ENCODE assay signal across 26 cellular contexts in genomic region chr2:1923557-1923956, GRCh38.
"Had no signal": no experiment of that assay in that cellular context is flagged by ENCODE, and none has a peak within 500 bp of the region (broad histone marks: within the 10 kb centered on the region; RNA-seq: fewer than 3 reads in every experiment).

No MANE protein-coding gene starts in this region.

- H3K4me3 ChIP-seq: dorsolateral prefrontal cortex, gastrocnemius medialis, heart left ventricle, pancreas, right lobe of liver, smooth muscle cell, stomach, thyroid gland, upper lobe of right lung, uterus had no signal

- H3K27me3 ChIP-seq: dorsolateral prefrontal cortex, gastrocnemius medialis, heart left ventricle, pancreas, right lobe of liver, stomach, thyroid gland, upper lobe of right lung, uterus had no signal

- DNase-seq: dorsolateral prefrontal cortex; effector CD4-positive, alpha-beta T cell; foreskin fibroblast; gastrocnemius medialis; heart left ventricle; hippocampal formation; left cardiac atrium; mesenchymal stem cell; midbrain; naive thymus-derived CD4-positive, alpha-beta T cell; nephron progenitor cell; occipital lobe; pancreas; retina; right lobe of liver; stimulated activated CD4-positive, alpha-beta T cell treated with anti-CD3 and anti-CD28 coated beads, Interleukin-12 subunit alpha, Interleukin-12 subunit beta, amount 100 ng/mL, for 4 hours; stimulated activated CD4-positive, alpha-beta T cell treated with anti-CD3 and anti-CD28 coated beads, Interleukin-2, amount 100 ng/mL, for 24 hours; stimulated activated CD4-positive, alpha-beta T cell treated with anti-CD3 and anti-CD28 coated beads, Interleukin-4, amount 100 ng/mL, for 24 hours; stimulated activated naive CD4-positive, alpha-beta T cell treated with Interleukin-2 at 50 U/mL for 16 hours; stomach; thyroid gland; upper lobe of right lung; uterus had no signal

- H3K4me2 ChIP-seq: smooth muscle cell had no signal

- H3K36me3 ChIP-seq: gastrocnemius medialis, heart left ventricle, pancreas, right lobe of liver, stomach, thyroid gland, upper lobe of right lung, uterus had no signal

- H3K9me3 ChIP-seq: gastrocnemius medialis, heart left ventricle, pancreas, right lobe of liver, stomach, thyroid gland, upper lobe of right lung, uterus had no signal

- H3K4me1 ChIP-seq: gastrocnemius medialis, heart left ventricle, pancreas, right lobe of liver, stomach, upper lobe of right lung, uterus had no signal

- ATAC-seq: gastrocnemius medialis; heart left ventricle; left cardiac atrium; naive thymus-derived CD4-positive, alpha-beta T cell; pancreas; right lobe of liver; stimulated activated effector memory CD8-positive, alpha-beta T cell treated with anti-CD3 and anti-CD28 coated beads, Interleukin-12 subunit alpha, Interleukin-12 subunit beta, amount 100 ng/mL, for 72 hours; upper lobe of right lung had no signal

- H3K27ac ChIP-seq: epithelial cell of prostate, gastrocnemius medialis, heart left ventricle, pancreas, right lobe of liver, stomach, upper lobe of right lung, uterus had no signal
